8 cellular contexts compared by ENCODE assay signal in the genomic region with DNA sequence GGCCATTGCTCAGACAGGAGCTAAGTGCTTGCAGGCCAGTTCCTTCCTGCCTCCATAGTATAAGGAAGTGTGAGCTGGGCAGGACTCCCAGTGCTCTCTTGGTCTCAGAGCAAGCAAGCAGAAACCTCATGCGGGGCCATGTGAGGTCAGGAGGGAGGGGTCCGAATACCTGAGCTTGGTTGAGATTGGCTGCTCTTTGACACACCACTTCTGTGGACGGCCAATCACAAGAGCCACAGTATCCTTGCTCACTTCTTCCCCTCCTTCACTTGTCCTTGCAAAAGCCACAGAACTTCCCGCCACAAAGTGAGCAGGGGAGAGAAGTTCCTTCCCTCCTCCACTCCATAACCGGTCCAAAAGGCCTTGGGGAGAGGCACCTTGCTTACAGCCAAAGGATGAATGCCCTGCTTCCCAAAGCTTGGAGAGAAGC. TPM values are rescaled to one million over a fixed set of nuclear protein-coding genes. Genes with fewer than 3 reads are reported as not detected.
DNase-seq lines count a peak whose midpoint lies in the region; ATAC-seq and TF ChIP-seq lines count a peak whose summit lies in the region.

No MANE protein-coding gene starts in this region.

- no peaks in the 10 kb centered on the region for H3K27me3 ChIP-seq in sigmoid colon

- no peaks in the 10 kb centered on the region for H3K36me3 Mint-ChIP-seq in activated naive CD4-positive, alpha-beta T cell treated with anti-CD3 and anti-CD28 coated beads for 36 hours (ENCODE audit: low read depth)

- peak; percentile 81 for ATAC-seq in HG03097 (IDR thresholded peaks at IDR 0.05; ENCODE audit: low FRiP score, unreplicated experiment)

- no peak overlapping the region for H3K27ac Mint-ChIP-seq in activated naive CD4-positive, alpha-beta T cell treated with anti-CD3 and anti-CD28 coated beads for 36 hours

- no peak overlapping the region for H3K4me3 ChIP-seq in fibroblast of villous mesenchyme (ENCODE audit: low read depth, low read length)
- H3K4me3 ChIP-seq in sigmoid colon: no peak overlapping the region

- peak; percentile 39 for DNase-seq in activated naive CD4-positive, alpha-beta T cell treated with anti-CD3 and anti-CD28 coated beads for 36 hours
- DNase-seq in activated naive CD4-positive, alpha-beta T cell treated with Interleukin-2 at 50 U/mL for 16 hours: no peak
- DNase-seq in SK-MEL-5 (ENCODE audit: low read depth, low spot score) (peak; percentile 22), fibroblast of villous mesenchyme (ENCODE audit: low read depth) (peak; percentile 53), sigmoid colon (peak; percentile 90), SW 1271 (lab: John Stamatoyannopoulos, UW) (no peak)
- DNase-seq in stimulated activated CD4-positive, alpha-beta T cell treated with anti-CD3 and anti-CD28 coated beads, Interleukin-2, amount 100 ng/mL, for 24 hours: no peak

- no peaks in the 10 kb centered on the region for H3K9me3 ChIP-seq in sigmoid colon

- no peaks in the 10 kb centered on the region for H3K27me3 Mint-ChIP-seq in activated naive CD4-positive, alpha-beta T cell treated with anti-CD3 and anti-CD28 coated beads for 36 hours (ENCODE audit: low read depth)

- H3K27ac ChIP-seq in sigmoid colon: peak overlapping the region; percentile 59 to 69 (median 68)

- 14 to 18% methylated on average over 5 of the region's 5 CpGs for WGBS in sigmoid colon, 2 donors

- no peaks in the 10 kb centered on the region for H3K9me3 Mint-ChIP-seq in activated naive CD4-positive, alpha-beta T cell treated with anti-CD3 and anti-CD28 coated beads for 36 hours

- peaks cover 0 to 23% (median 21%) of the 10 kb centered on the region in 4 donors for H3K4me1 ChIP-seq in sigmoid colon

- H3K4me1 Mint-ChIP-seq in activated naive CD4-positive, alpha-beta T cell treated with anti-CD3 and anti-CD28 coated beads for 36 hours (ENCODE audit: low read depth): peaks cover 31% of the 10 kb centered on the region

- no peak for TF ChIP-seq POLR2A in sigmoid colon (IDR thresholded peaks at IDR 0.05)

- H3K4me3 Mint-ChIP-seq in activated naive CD4-positive, alpha-beta T cell treated with anti-CD3 and anti-CD28 coated beads for 36 hours: no peak overlapping the region

- TF ChIP-seq CTCF in fibroblast of villous mesenchyme (IDR thresholded peaks at IDR 0.05; ENCODE audit: insufficient read depth, low read depth, low read length): no peak
- no peak for TF ChIP-seq CTCF in sigmoid colon (IDR thresholded peaks at IDR 0.05)

- in situ Hi-C loops in SK-MEL-5 (cut with HindIII; ENCODE audit: low pct_unique_long_range_greater_than_20kb, low sequenced_read_pairs): no loop called here

- intact Hi-C loops in activated naive CD4-positive, alpha-beta T cell treated with anti-CD3 and anti-CD28 coated beads for 36 hours (cut with micrococcal nuclease): no loop called here
- intact Hi-C loops in sigmoid colon (cut with DNase I): no loop called here

- H3K36me3 ChIP-seq in sigmoid colon: no peaks in the 10 kb centered on the region

- CTCF ChIA-PET in activated naive CD4-positive, alpha-beta T cell treated with anti-CD3 and anti-CD28 coated beads for 36 hours (lab: Charles Lee): interaction anchor here (0.8 kb wide), 1 partner anchor 25 kb away, joined by 3 read pairs; no protein-coding TSS in a partner anchor

- TF ChIP-seq EP300 in sigmoid colon (IDR thresholded peaks at IDR 0.05): no peak

RNA-seq across cellular contexts. Expression of a gene that starts 56.7 kb away (rescaled TPM):
- 100 to 1,000 TPM; 195 to 196 TPM for total RNA-seq in activated naive CD4-positive, alpha-beta T cell treated with anti-CD3 and anti-CD28 coated beads for 36 hours
- 39.8 and 39.9 TPM in 2 replicates for total RNA-seq in SK-MEL-5 (2014; rRNA removed; shearing (Covaris generic))
- polyA plus RNA-seq in SK-MEL-5 (2015; cell fraction: cytosol; rRNA removed): 49.5 and 49.6 TPM in 2 replicates
- polyA plus RNA-seq in SK-MEL-5 (2015; cell fraction: nucleus; rRNA removed): 22.3 and 22.8 TPM in 2 replicates
- total RNA-seq in fibroblast of villous mesenchyme (34.1 and 76.9 TPM in 2 replicates), sigmoid colon (10 to 100 TPM; 16.3 to 35.8 (median 21.5) TPM)
- 10 to 100 TPM in 2 of 3 donors, 1 to 10 TPM in 1; 9.6 to 24.4 (median 10.6) TPM for polyA plus RNA-seq in sigmoid colon

Comparison
In these comparisons a context has a peak if more than half of its experiments do, and no peak if none do; other contexts are left out.
1. DNase-seq: peak in activated naive CD4-positive, alpha-beta T cell treated with anti-CD3 and anti-CD28 coated beads for 36 hours (single experiment), SK-MEL-5 (single experiment), fibroblast of villous mesenchyme (single experiment) and sigmoid colon (single experiment); none in activated naive CD4-positive, alpha-beta T cell treated with Interleukin-2 at 50 U/mL for 16 hours (single experiment), SW 1271 (0 of 2) and stimulated activated CD4-positive, alpha-beta T cell treated with anti-CD3 and anti-CD28 coated beads, Interleukin-2, amount 100 ng/mL, for 24 hours (0 of 2).